29 cellular contexts compared by ENCODE assay signal in the genomic region with DNA sequence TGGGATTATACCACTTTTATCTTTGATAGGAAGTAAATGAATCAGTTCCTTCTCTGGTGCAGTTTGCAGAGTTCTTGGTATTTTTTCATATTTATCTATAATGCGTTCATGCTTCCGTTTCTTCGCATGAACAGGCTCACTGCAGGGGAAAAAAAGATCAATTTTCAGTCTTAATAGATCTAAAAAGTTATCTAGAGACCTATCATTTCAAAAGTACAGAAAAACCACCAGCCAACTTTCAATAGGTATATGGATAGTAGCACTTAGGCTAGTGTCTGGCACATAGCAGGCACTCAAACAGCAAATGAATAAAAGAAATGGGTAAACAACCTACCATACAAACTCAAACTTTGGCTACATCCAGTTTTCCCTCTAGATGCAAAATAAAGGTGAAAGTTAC. TPM values are rescaled to one million over a fixed set of nuclear protein-coding genes. Genes with fewer than 3 reads are reported as not detected.
"Had no signal": no experiment of that assay in that cellular context is flagged by ENCODE, and none has a peak within 500 bp of the region (broad histone marks: within the 10 kb centered on the region; RNA-seq: fewer than 3 reads in every experiment).

No MANE protein-coding gene starts in this region.

- H3K4me1 ChIP-seq: testis had no signal

- H3K9ac ChIP-seq: neural progenitor cell had no signal

- H3K27me3 ChIP-seq: hepatocyte, neural progenitor cell, neutrophil, ovary, right atrium auricular region, right lobe of liver, stomach, testis, thyroid gland, transverse colon, upper lobe of left lung, vagina had no signal

- H3K27ac Mint-ChIP-seq: nephron; neural progenitor cell; progenitor cell of endocrine pancreas; stimulated activated naive B cell treated with anti-CD40 and anti-IgM and Interleukin-4, amounts not matched to agents 10 μg/mL and 1 μg/mL and 100 μg/mL, for 72 hours had no signal

- DNase-seq: islet precursor cell; left ventricle myocardium inferior; midbrain; mucosa of descending colon; naive thymus-derived CD8-positive, alpha-beta T cell; occipital lobe; ovary; right lobe of liver; stimulated activated CD4-positive, alpha-beta T cell treated with anti-CD3 and anti-CD28 coated beads, Interleukin-1b, Interleukin-23, amount 100 ng/mL, for 48 hours; stimulated activated CD4-positive, alpha-beta T cell treated with anti-CD3 and anti-CD28 coated beads, Interleukin-2, amount 100 ng/mL, for 48 hours; stimulated activated CD4-positive, alpha-beta T cell treated with anti-CD3 and anti-CD28 coated beads, Interleukin-4, amount 100 ng/mL, for 4 hours; stimulated activated CD8-positive, alpha-beta memory T cell treated with anti-CD3 and anti-CD28 coated beads, Interleukin-4, amount 100 ng/mL, for 48 hours; stimulated activated naive B cell treated with anti-CD40 and anti-IgM and Interleukin-4, amounts not matched to agents 10 μg/mL and 1 μg/mL and 100 μg/mL, for 72 hours; stimulated activated naive CD8-positive, alpha-beta T cell treated with anti-CD3 and anti-CD28 coated beads, Interleukin-15, Interleukin-2, amounts not matched to agents 100 U/mL and 50 U/mL, for 24 hours; stomach; testis; thyroid gland; transverse colon; upper lobe of left lung had no signal

- H3K27me3 Mint-ChIP-seq: memory B cell; naive thymus-derived CD8-positive, alpha-beta T cell; progenitor cell of endocrine pancreas; stimulated activated naive B cell treated with anti-CD40 and anti-IgM and Interleukin-4, amounts not matched to agents 10 μg/mL and 1 μg/mL and 100 μg/mL, for 72 hours had no signal

- H3K9me3 Mint-ChIP-seq: memory B cell; naive thymus-derived CD8-positive, alpha-beta T cell; nephron; neural progenitor cell; stimulated activated naive B cell treated with anti-CD40 and anti-IgM and Interleukin-4, amounts not matched to agents 10 μg/mL and 1 μg/mL and 100 μg/mL, for 72 hours had no signal

- H3K4me3 ChIP-seq: hepatocyte, left ventricle myocardium inferior, lung, mucosa of descending colon, neural progenitor cell, ovary, right atrium auricular region, right lobe of liver, smooth muscle cell, stomach, testis, thyroid gland, transverse colon, upper lobe of left lung, vagina had no signal

- H3K27ac ChIP-seq: hepatocyte, left ventricle myocardium inferior, neural progenitor cell, neutrophil, ovary, right atrium auricular region, right lobe of liver, stomach, testis, thyroid gland, transverse colon, upper lobe of left lung, vagina had no signal

- H3K4me3 Mint-ChIP-seq: memory B cell; naive thymus-derived CD8-positive, alpha-beta T cell; nephron; neural progenitor cell; stimulated activated naive B cell treated with anti-CD40 and anti-IgM and Interleukin-4, amounts not matched to agents 10 μg/mL and 1 μg/mL and 100 μg/mL, for 72 hours had no signal

- ATAC-seq: mucosa of descending colon; naive thymus-derived CD8-positive, alpha-beta T cell; right lobe of liver; stimulated activated naive B cell treated with anti-CD40 and anti-IgM and Interleukin-4, amounts not matched to agents 10 μg/mL and 1 μg/mL and 100 μg/mL, for 72 hours; stimulated activated naive CD8-positive, alpha-beta T cell treated with anti-CD3 and anti-CD28 coated beads, Interleukin-15, Interleukin-2, amounts not matched to agents 100 U/mL and 50 U/mL, for 24 hours had no signal

- H3K9me3 ChIP-seq: left ventricle myocardium inferior, mucosa of descending colon, neutrophil, ovary, right lobe of liver, stomach, testis, thyroid gland, transverse colon, upper lobe of left lung, vagina had no signal

- H3K4me2 ChIP-seq: hepatocyte, neural progenitor cell had no signal

- H3K36me3 ChIP-seq: ovary had no signal

- H2AFZ ChIP-seq: hepatocyte, neural progenitor cell had no signal

RNA-seq across cellular contexts. Expression of a gene that starts 45.1 kb away (rescaled TPM):
- polyA plus RNA-seq: naive thymus-derived CD8-positive, alpha-beta T cell had no signal
